ENCODE assay signal across 28 cellular contexts in the genomic region with DNA sequence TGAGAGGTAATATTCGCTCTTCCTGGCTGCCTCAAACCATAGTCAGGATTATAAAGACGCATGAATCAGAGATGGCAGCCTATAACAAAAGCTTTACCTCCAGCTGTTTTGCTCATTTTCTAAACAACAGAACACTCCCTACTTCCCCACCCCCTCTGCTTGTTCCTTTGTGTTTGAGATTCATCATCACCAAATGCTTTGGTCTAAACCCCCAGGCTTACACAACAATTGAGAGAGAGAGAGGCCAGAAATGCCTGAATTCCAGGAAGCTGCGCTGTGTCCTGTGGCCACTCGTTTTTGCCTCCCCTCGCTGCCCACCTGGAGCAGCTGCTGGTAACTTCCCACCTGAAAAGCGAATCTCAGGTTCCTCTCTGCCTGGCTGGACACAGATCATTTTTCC.
A peak's percentile ranks its signal among the peaks of the same experiment; 100 is the strongest.
DNase-seq lines count a peak whose midpoint lies in the region; ATAC-seq and TF ChIP-seq lines count a peak whose summit lies in the region.
"Had no signal": no experiment of that assay in that cellular context is flagged by ENCODE, and none has a peak within 500 bp of the region (broad histone marks: within the 10 kb centered on the region; RNA-seq: fewer than 3 reads in every experiment).

No MANE protein-coding gene starts in this region.

- H3K36me3 ChIP-seq in A673 (ENCODE audit: insufficient read depth, low read length, poor library complexity, severe bottlenecking) (no peaks in the 10 kb centered on the region), HUES64 (ENCODE audit: insufficient read depth, low read length) (no peaks in the 10 kb centered on the region), mammary epithelial cell (ENCODE audit: insufficient read depth, low read length) (no peaks in the 10 kb centered on the region), iPS DF 6.9 (ENCODE audit: control insufficient read depth, insufficient read depth, low read length) (no peaks in the 10 kb centered on the region)
- H3K36me3 ChIP-seq: adrenal gland, heart right ventricle, SJCRH30, thyroid gland had no signal

- CTCF ChIA-PET in A673 (lab: Charles Lee) = no interaction called here
- CTCF ChIA-PET in mammary epithelial cell (lab: Charles Lee; ENCODE audit: low non-redundant PET) = no interaction called here

- no peak for TF ChIP-seq CTCF in A673 (conservative IDR thresholded peaks at IDR 0.05; ENCODE audit: low read depth, low read length)
- TF ChIP-seq CTCF in mammary epithelial cell (conservative IDR thresholded peaks at IDR 0.05 in 1 of 2, IDR thresholded peaks at IDR 0.05 in 1 of 2; ENCODE audit: extremely low read depth in 1 of 2, insufficient read depth in 1 of 2, low read depth in 1 of 2, low read length in 2 of 2) = no peak

- no peaks in the 10 kb centered on the region for H3K79me2 ChIP-seq in mammary epithelial cell (ENCODE audit: insufficient read depth, low read length)

- 37% methylated on average over 6 of the region's 6 CpGs for WGBS in HUES64
- WGBS in mammary epithelial cell (ENCODE audit: low coverage, missing lambda C conversion rate) = 40% methylated on average over 6 of the region's 6 CpGs
- no CpG with 5 or more reads among the region's 6 CpGs for WGBS in iPS DF 6.9 (ENCODE audit: insufficient coverage, insufficient read length)

- POLR2A ChIA-PET in A673 (lab: Charles Lee; ENCODE audit: low non-redundant PET) = no interaction called here

- BruUV-seq in A673 (replicated peaks; lab: Mats Ljungman, UMichigan) = no TSS peak
- BruUV-seq in mammary epithelial cell (replicated peaks; lab: Mats Ljungman, UMichigan) = no TSS peak

- ATAC-seq in GM21526 (IDR thresholded peaks at IDR 0.05; ENCODE audit: low FRiP score, unreplicated experiment) = no peak
- ATAC-seq: activated T-cell treated with anti-CD3 and anti-CD28 coated beads, Interleukin-2, amount 50 U/mL, for 72 hours; heart right ventricle; naive thymus-derived CD4-positive, alpha-beta T cell; Panc1; stimulated activated naive CD8-positive, alpha-beta T cell treated with anti-CD3 and anti-CD28 coated beads, Interleukin-15, amount 100 ng/mL, for 72 hours had no signal

- DNase-seq in A673 (ENCODE audit: low spot score) (peak; percentile 21), mammary epithelial cell (peak; percentile 17), iPS DF 6.9 (ENCODE audit: low read depth, low spot score) (peak; percentile 25), erythroblast (lab: John Stamatoyannopoulos, UW) (no peak), NCI-H1105 treated with DMSO at 0.1 percent for 48 hours (lab: John Stamatoyannopoulos, UW) (no peak), NCI-H526 treated with DMSO at 0.1 percent for 48 hours (lab: John Stamatoyannopoulos, UW) (no peak)
- DNase-seq: 8988T; activated B cell treated with CpG ODN at 0.5 μM for 24 hours; activated CD4-positive, alpha-beta T cell treated with anti-CD3 and anti-CD28 coated beads, Interleukin-2, amount 50 U/mL, for 1 hour; activated naive CD4-positive, alpha-beta T cell; activated T-cell treated with anti-CD3 and anti-CD28 coated beads, Interleukin-2, amount 50 U/mL, for 72 hours; adrenal gland; effector CD4-positive, alpha-beta T cell; EL; foreskin fibroblast; heart right ventricle; islet precursor cell; midbrain; naive thymus-derived CD4-positive, alpha-beta T cell; NCI-H510A treated with DMSO at 0.1 percent for 48 hours; occipital lobe; SJCRH30; stimulated activated naive CD8-positive, alpha-beta T cell treated with anti-CD3 and anti-CD28 coated beads, Interleukin-15, amount 100 ng/mL, for 72 hours; thyroid gland had no signal

- no peak overlapping the region for H3K4me2 ChIP-seq in mammary epithelial cell (ENCODE audit: insufficient read depth, low read depth, low read length)

- no peaks in the 10 kb centered on the region for H3K27me3 ChIP-seq in A673 (replicated peaks; ENCODE audit: insufficient read depth, low read depth, low read length, poor library complexity)
- H3K27me3 ChIP-seq in HUES64 (ENCODE audit: insufficient read depth, low read length) = no peaks in the 10 kb centered on the region
- H3K27me3 ChIP-seq in mammary epithelial cell (ENCODE audit: insufficient read depth, low read length) = no peaks in the 10 kb centered on the region
- no peaks in the 10 kb centered on the region for H3K27me3 ChIP-seq in iPS DF 6.9 (ENCODE audit: control insufficient read depth, insufficient read depth, low read length)
- H3K27me3 ChIP-seq: adrenal gland, thyroid gland had no signal

- dilution Hi-C loops in mammary epithelial cell (cut with HindIII; ENCODE audit: low sequenced_read_pairs) = no loop called here

- H4K20me1 ChIP-seq in mammary epithelial cell (ENCODE audit: insufficient read depth, low read length) = no peaks in the 10 kb centered on the region

- TF ChIP-seq POLR2A in erythroblast (IDR thresholded peaks at IDR 0.05; ENCODE audit: low read length) = no peak

- no peaks in the 10 kb centered on the region for H3K4me1 ChIP-seq in A673 (ENCODE audit: insufficient read depth, low read length, poor library complexity, severe bottlenecking)
- peaks cover 23% of the 10 kb centered on the region for H3K4me1 ChIP-seq in HUES64 (ENCODE audit: insufficient read depth, low read length)
- no peaks in the 10 kb centered on the region for H3K4me1 ChIP-seq in mammary epithelial cell (ENCODE audit: insufficient read depth, low read length)
- peaks cover 7% of the 10 kb centered on the region; the same call in 1 of the 2 replicates for H3K4me1 ChIP-seq in iPS DF 6.9 (ENCODE audit: control insufficient read depth, insufficient read depth, low read length)
- H3K4me1 ChIP-seq: adrenal gland, heart right ventricle, SJCRH30, thyroid gland had no signal

- in situ Hi-C loops in mammary epithelial cell (cut with MboI; ENCODE audit: low sequenced_read_pairs in 2 of 2) = no loop called here

- H3K4me3 ChIP-seq in A673 (ENCODE audit: low read depth, low read length, poor library complexity, severe bottlenecking) (no peak overlapping the region), HUES64 (ENCODE audit: low read length) (peak overlapping the region; percentile 6; the same call in 1 of the 2 replicates), mammary epithelial cell (replicated peaks in 1 of 3; ENCODE audit: insufficient read depth in 1 of 3, low read depth in 2 of 3, low read length in 3 of 3) (no peak overlapping the region), iPS DF 6.9 (ENCODE audit: low read length) (no peak overlapping the region)
- H3K4me3 ChIP-seq: adrenal gland, heart right ventricle, SJCRH30, skin epidermis, thyroid gland had no signal

- H3K27ac ChIP-seq in A673 (ENCODE audit: low read depth, low read length, poor library complexity, severe bottlenecking) (no peak overlapping the region), HUES64 (ENCODE audit: low read depth, low read length) (peak overlapping the region; percentile 74), mammary epithelial cell (ENCODE audit: insufficient read depth, low read depth, low read length) (no peak overlapping the region), iPS DF 6.9 (ENCODE audit: low read length) (no peak overlapping the region)
- H3K27ac ChIP-seq: adrenal gland, heart right ventricle, SJCRH30, skin epidermis, thyroid gland had no signal

- peak overlapping the region; percentile 42 for H2AFZ ChIP-seq in mammary epithelial cell (ENCODE audit: low read depth, low read length)

- H3K9ac ChIP-seq in HUES64 (ENCODE audit: low read depth, low read length) = peak overlapping the region; percentile 20; the same call in 1 of the 2 replicates
- H3K9ac ChIP-seq in mammary epithelial cell (ENCODE audit: insufficient read depth, low read length) = no peak overlapping the region

- H3K9me3 ChIP-seq in A673 (ENCODE audit: low read depth, low read length, poor library complexity, severe bottlenecking) = no peaks in the 10 kb centered on the region
- H3K9me3 ChIP-seq in HUES64 (ENCODE audit: insufficient read depth, low read depth, low read length) = no peaks in the 10 kb centered on the region
- H3K9me3 ChIP-seq in mammary epithelial cell (replicated peaks; ENCODE audit: insufficient read depth, low read length) = no peaks in the 10 kb centered on the region
- no peaks in the 10 kb centered on the region for H3K9me3 ChIP-seq in iPS DF 6.9 (ENCODE audit: control insufficient read depth, insufficient read depth, low read length)
- H3K9me3 ChIP-seq: adrenal gland, heart right ventricle, SJCRH30, thyroid gland had no signal

- intact Hi-C loops in A673 (cut with micrococcal nuclease; ENCODE audit: unreplicated experiment) = no loop called here
- intact Hi-C loops in mammary epithelial cell (cut with micrococcal nuclease) = no loop called here

Comparison
In these comparisons a context has a peak if more than half of its experiments do, and no peak if none do; other contexts are left out.
1. DNase-seq: peak in A673 (single experiment), mammary epithelial cell (single experiment) and iPS DF 6.9 (single experiment); none in erythroblast (0 of 2), NCI-H1105 treated with DMSO at 0.1 percent for 48 hours (single experiment) and NCI-H526 treated with DMSO at 0.1 percent for 48 hours (single experiment).